In the genomic region with DNA sequence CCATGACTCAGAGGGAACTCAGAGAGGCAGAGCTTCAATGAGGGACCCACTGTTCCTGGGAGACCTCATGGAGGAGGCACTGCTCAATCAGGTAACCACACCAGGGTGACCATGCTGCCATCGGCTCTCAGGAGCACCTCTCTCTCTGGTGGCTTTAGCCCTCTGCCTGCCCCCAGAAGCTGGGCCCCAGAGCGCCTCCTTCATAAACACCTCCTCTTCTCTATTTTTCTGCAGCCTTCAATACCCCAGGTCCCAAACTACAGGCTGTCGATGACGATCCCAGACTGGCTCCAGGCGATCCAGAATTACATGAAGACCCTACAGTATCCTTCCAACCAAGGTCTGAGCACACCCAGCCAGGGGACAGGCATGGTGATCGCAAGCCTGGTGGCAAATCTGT, we compare ENCODE assay signal across 31 cellular contexts.
"Had no signal": no experiment of that assay in that cellular context is flagged by ENCODE, and none has a peak within 500 bp of the region (broad histone marks: within the 10 kb centered on the region; RNA-seq: fewer than 3 reads in every experiment).

No MANE protein-coding gene starts in this region.

- H3K4me3 ChIP-seq: adrenal gland, body of pancreas, esophagus squamous epithelium, gastroesophageal sphincter, heart right ventricle, hepatocyte had no signal

- H3K79me2 ChIP-seq: hepatocyte had no signal

- H3K4me1 ChIP-seq: adrenal gland, body of pancreas, esophagus squamous epithelium, gastroesophageal sphincter, heart right ventricle had no signal

- H3K27ac ChIP-seq: adrenal gland, body of pancreas, epithelial cell of prostate, esophagus squamous epithelium, gastroesophageal sphincter, heart right ventricle, hepatocyte had no signal

- DNase-seq: activated CD4-positive, alpha-beta T cell treated with anti-CD3 and anti-CD28 coated beads for 1 hour; activated CD4-positive, alpha-beta T cell treated with anti-CD3 and anti-CD28 coated beads for 4 hours; activated CD4-positive, alpha-beta T cell treated with anti-CD3 and anti-CD28 coated beads, Interleukin-2, amount 10 ng/mL, durations not matched to agents 7 days and 5 days; activated CD4-positive, alpha-beta T cell treated with anti-CD3 and anti-CD28 coated beads, Interleukin-2, amount 50 U/mL, for 48 hours; activated CD8-positive, alpha-beta memory T cell treated with anti-CD3 and anti-CD28 coated beads for 24 hours; activated CD8-positive, alpha-beta T cell treated with anti-CD3 and anti-CD28 coated beads for 36 hours; activated naive CD4-positive, alpha-beta T cell treated with anti-CD3 and anti-CD28 coated beads for 36 hours; activated naive CD8-positive, alpha-beta T cell treated with anti-CD3 and anti-CD28 coated beads for 36 hours; activated naive CD8-positive, alpha-beta T cell treated with anti-CD3 and anti-CD28 coated beads, Interleukin-2, amount 50 U/mL, for 24 hours; activated T-cell treated with anti-CD3 and anti-CD28 coated beads, Interleukin-2, amount 50 U/mL, for 48 hours; adrenal gland; amygdala; aorta; body of pancreas; caudate nucleus; cortex of kidney; dermis blood vessel endothelial cell; effector CD4-positive, alpha-beta T cell; effector memory CD8-positive, alpha-beta T cell; esophagus squamous epithelium; foreskin melanocyte; heart right ventricle; T-helper 2 cell had no signal

- H3K27me3 ChIP-seq: body of pancreas, esophagus squamous epithelium, gastroesophageal sphincter, hepatocyte had no signal

- H3K27ac Mint-ChIP-seq: activated CD4-positive, alpha-beta T cell treated with anti-CD3 and anti-CD28 coated beads, Interleukin-2, amount 10 ng/mL, durations not matched to agents 7 days and 5 days; activated CD8-positive, alpha-beta T cell treated with anti-CD3 and anti-CD28 coated beads for 36 hours; activated naive CD4-positive, alpha-beta T cell treated with anti-CD3 and anti-CD28 coated beads for 36 hours; activated naive CD4-positive, alpha-beta T cell treated with anti-CD3 and anti-CD28 coated beads, Interleukin-2, amount 50 U/mL, for 24 hours; activated naive CD8-positive, alpha-beta T cell treated with anti-CD3 and anti-CD28 coated beads for 36 hours; activated naive CD8-positive, alpha-beta T cell treated with anti-CD3 and anti-CD28 coated beads, Interleukin-2, amount 50 U/mL, for 24 hours; activated T-helper 1 cell treated with anti-CD3 and anti-CD28 coated beads, Interleukin-12 subunit alpha, Interleukin-12 subunit beta, Interleukin-2, Interleukin-4 antibody, amounts not matched to agents 30 ng/mL and 10 ng/mL and 1 ng/mL, durations not matched to agents 14 hours and 24 hours and 36 hours; effector memory CD8-positive, alpha-beta T cell had no signal

- H3K36me3 ChIP-seq: adrenal gland, esophagus squamous epithelium, gastroesophageal sphincter, heart right ventricle had no signal

- H3K4me3 Mint-ChIP-seq: activated CD4-positive, alpha-beta T cell treated with anti-CD3 and anti-CD28 coated beads, Interleukin-2, amount 10 ng/mL, durations not matched to agents 7 days and 5 days; activated CD8-positive, alpha-beta T cell treated with anti-CD3 and anti-CD28 coated beads for 36 hours; activated naive CD4-positive, alpha-beta T cell treated with anti-CD3 and anti-CD28 coated beads for 36 hours; activated naive CD4-positive, alpha-beta T cell treated with anti-CD3 and anti-CD28 coated beads, Interleukin-2, amount 50 U/mL, for 24 hours; activated naive CD8-positive, alpha-beta T cell treated with anti-CD3 and anti-CD28 coated beads for 36 hours; activated naive CD8-positive, alpha-beta T cell treated with anti-CD3 and anti-CD28 coated beads, Interleukin-2, amount 50 U/mL, for 24 hours; activated T-helper 1 cell treated with anti-CD3 and anti-CD28 coated beads, Interleukin-12 subunit alpha, Interleukin-12 subunit beta, Interleukin-2, Interleukin-4 antibody, amounts not matched to agents 30 ng/mL and 10 ng/mL and 1 ng/mL, durations not matched to agents 14 hours and 24 hours and 36 hours; effector memory CD8-positive, alpha-beta T cell had no signal

- H3K4me1 Mint-ChIP-seq: activated CD4-positive, alpha-beta T cell treated with anti-CD3 and anti-CD28 coated beads, Interleukin-2, amount 10 ng/mL, durations not matched to agents 7 days and 5 days; activated naive CD4-positive, alpha-beta T cell treated with anti-CD3 and anti-CD28 coated beads, Interleukin-2, amount 50 U/mL, for 24 hours; activated naive CD8-positive, alpha-beta T cell treated with anti-CD3 and anti-CD28 coated beads for 36 hours; activated naive CD8-positive, alpha-beta T cell treated with anti-CD3 and anti-CD28 coated beads, Interleukin-2, amount 50 U/mL, for 24 hours had no signal

- H2AFZ ChIP-seq: hepatocyte had no signal

- H3K9me3 ChIP-seq: adrenal gland, body of pancreas, esophagus squamous epithelium, gastroesophageal sphincter, heart right ventricle had no signal

- H3K4me2 ChIP-seq: hepatocyte had no signal

- H3K36me3 Mint-ChIP-seq: activated naive CD4-positive, alpha-beta T cell treated with anti-CD3 and anti-CD28 coated beads, Interleukin-2, amount 50 U/mL, for 24 hours; activated naive CD8-positive, alpha-beta T cell treated with anti-CD3 and anti-CD28 coated beads for 36 hours had no signal

- FAIRE-seq: colon, endometrium, endothelial cell of umbilical vein had no signal

- ATAC-seq: activated CD8-positive, alpha-beta T cell treated with anti-CD3 and anti-CD28 coated beads for 36 hours; activated naive CD8-positive, alpha-beta T cell treated with anti-CD3 and anti-CD28 coated beads, Interleukin-2, amount 50 U/mL, for 24 hours; body of pancreas; effector memory CD8-positive, alpha-beta T cell; gastroesophageal sphincter; heart right ventricle had no signal

- H3K9me3 Mint-ChIP-seq: activated CD4-positive, alpha-beta T cell treated with anti-CD3 and anti-CD28 coated beads, Interleukin-2, amount 10 ng/mL, durations not matched to agents 7 days and 5 days; activated CD8-positive, alpha-beta T cell treated with anti-CD3 and anti-CD28 coated beads for 36 hours; activated naive CD4-positive, alpha-beta T cell treated with anti-CD3 and anti-CD28 coated beads for 36 hours; activated naive CD4-positive, alpha-beta T cell treated with anti-CD3 and anti-CD28 coated beads, Interleukin-2, amount 50 U/mL, for 24 hours; activated naive CD8-positive, alpha-beta T cell treated with anti-CD3 and anti-CD28 coated beads for 36 hours; activated naive CD8-positive, alpha-beta T cell treated with anti-CD3 and anti-CD28 coated beads, Interleukin-2, amount 50 U/mL, for 24 hours; activated T-helper 1 cell treated with anti-CD3 and anti-CD28 coated beads, Interleukin-12 subunit alpha, Interleukin-12 subunit beta, Interleukin-2, Interleukin-4 antibody, amounts not matched to agents 30 ng/mL and 10 ng/mL and 1 ng/mL, durations not matched to agents 14 hours and 24 hours and 36 hours; effector memory CD8-positive, alpha-beta T cell had no signal
